Comparison of ENCODE assay signal across 1 cellular context in the genomic region with DNA sequence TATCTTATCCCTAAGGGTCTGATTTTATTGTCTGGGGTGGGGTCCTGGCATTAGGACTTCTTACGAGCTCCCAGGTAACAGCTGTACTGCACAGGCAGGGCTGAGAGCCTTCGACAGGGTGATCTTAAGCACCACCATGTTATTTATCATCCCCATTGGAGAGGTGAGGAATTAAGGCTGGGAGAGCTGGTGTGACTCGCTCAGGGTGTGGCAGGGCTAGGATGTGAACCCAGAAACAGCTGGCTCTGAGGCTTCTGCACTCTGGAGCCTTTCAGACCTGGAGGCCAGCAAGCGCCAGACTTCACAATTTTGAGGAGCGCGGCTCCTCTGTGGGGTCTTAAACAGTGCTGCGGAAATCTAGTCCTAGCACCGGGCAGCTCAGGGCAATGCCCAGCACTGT.
TF ChIP-seq lines count a peak whose summit lies in the region.

No MANE protein-coding gene starts in this region.

TF ChIP-seq in HepG2, 621 proteins besides CTCF, POLR2A, EP300 and RAD21:
- TF ChIP-seq ZMYM4 (CRISPR knock-in tag; IDR thresholded peaks at IDR 0.05): 0 out of 2 replicates have a peak, but pooled peaks have one; percentile 9
- no peak for TF ChIP-seq KLF16 (CRISPR knock-in tag; IDR thresholded peaks at IDR 0.05)
